Comparison of ENCODE assay signal across 8 cellular contexts in genomic region chr1:202501281-202501680, GRCh38.
DNase-seq lines count a peak whose midpoint lies in the region; ATAC-seq and TF ChIP-seq lines count a peak whose summit lies in the region.

No MANE protein-coding gene starts in this region.

- peak; percentile 37 to 60; a peak in 3 of 4 replicates for TF ChIP-seq CTCF in GM23338 (conservative IDR thresholded peaks at IDR 0.05; ENCODE audit: low read depth in 2 of 2)
- TF ChIP-seq CTCF in foreskin fibroblast (IDR thresholded peaks at IDR 0.05; ENCODE audit: low read depth, low read length) = peak; percentile 36
- peak in 10 of 11 experiments; percentile 9 to 59 (median 41) for TF ChIP-seq CTCF in spleen (IDR thresholded peaks at IDR 0.05 in 8 of 11, conservative IDR thresholded peaks at IDR 0.05 in 3 of 11)

- intact Hi-C loops in spleen (cut with DNase I; ENCODE audit: low total_unique reads) = loop anchor here (10.0 kb wide), 1 partner anchor 64 kb away; no protein-coding TSS in a partner anchor

- H3K4me3 Mint-ChIP-seq in GM23338 = no peak overlapping the region

- H3K27ac ChIP-seq in GM23338 (ENCODE audit: low read depth) (no peak overlapping the region), spleen (no peak overlapping the region)

- peak; percentile 55 for ATAC-seq in GM23338
- no peak for ATAC-seq in GM21447 (IDR thresholded peaks at IDR 0.05; ENCODE audit: unreplicated experiment)
- no peak for ATAC-seq in HG03097 (IDR thresholded peaks at IDR 0.05; ENCODE audit: low FRiP score, unreplicated experiment)

- H3K36me3 ChIP-seq in GM23338 (ENCODE audit: insufficient read depth) (no peaks in the 10 kb centered on the region), spleen (peaks cover 0 to 74% (median 12%) of the 10 kb centered on the region in 6 donors)

- peaks cover 3% of the 10 kb centered on the region; the same call in 1 of the 2 replicates for H3K4me1 ChIP-seq in GM23338 (ENCODE audit: insufficient read depth)
- no peaks in the 10 kb centered on the region for H3K4me1 ChIP-seq in spleen

- peaks cover 8% of the 10 kb centered on the region; the same call in 2 of the 3 replicates for H3K4me1 Mint-ChIP-seq in GM23338

- DNase-seq in AG20443 (ENCODE audit: low spot score) (peak; percentile 37), GM23338 (ENCODE audit: low spot score) (peak; percentile 28), RKO (ENCODE audit: low spot score) (peak; percentile 44), foreskin fibroblast (peak; percentile 12 to 67), spleen (no peak), T-helper 2 cell (no peak)

- H4K20me1 ChIP-seq in GM23338 (replicated peaks; ENCODE audit: insufficient read depth) = no peaks in the 10 kb centered on the region

- no peaks in the 10 kb centered on the region for H3K9me3 ChIP-seq in spleen

- no peaks in the 10 kb centered on the region for H3F3A ChIP-seq in GM23338 (replicated peaks; ENCODE audit: low read depth)

- no peaks in the 10 kb centered on the region for H3K27me3 Mint-ChIP-seq in GM23338 (ENCODE audit: insufficient read depth, low read depth, poor library complexity)

- no peak for TF ChIP-seq POLR2A in spleen (IDR thresholded peaks at IDR 0.05)

- H2AFZ ChIP-seq in GM23338 = no peak overlapping the region

- 62 to 79% (median 67%) methylated on average over 2 of the region's 2 CpGs for WGBS in spleen, 5 donors

- H3K79me2 ChIP-seq in GM23338 (replicated peaks; ENCODE audit: insufficient read depth) = no peaks in the 10 kb centered on the region

- no peak overlapping the region for H3K4me3 ChIP-seq in GM23338
- no peak overlapping the region for H3K4me3 ChIP-seq in foreskin fibroblast (ENCODE audit: low read depth in 1 of 2, low read length in 2 of 2)
- H3K4me3 ChIP-seq in spleen = no peak overlapping the region

- no peaks in the 10 kb centered on the region for H3K9me3 Mint-ChIP-seq in GM23338

- H3K4me2 ChIP-seq in GM23338 = no peak overlapping the region

- no peak overlapping the region for H3K27ac Mint-ChIP-seq in GM23338

- no peaks in the 10 kb centered on the region for H3K36me3 Mint-ChIP-seq in GM23338 (ENCODE audit: low read depth)

- no peaks in the 10 kb centered on the region for H3K27me3 ChIP-seq in GM23338 (ENCODE audit: insufficient read depth)
- H3K27me3 ChIP-seq in spleen (replicated peaks in 1 of 7) = no peaks in the 10 kb centered on the region

- H3K9me2 ChIP-seq in GM23338 (ENCODE audit: insufficient read depth) = no peaks in the 10 kb centered on the region

TF ChIP-seq in GM23338, 12 proteins besides CTCF, POLR2A, EP300 and RAD21:
- TF ChIP-seq POLR2AphosphoS5 (IDR thresholded peaks at IDR 0.05; ENCODE audit: low read depth) (no peak), ZNF331 (CRISPR knock-in tag; IDR thresholded peaks at IDR 0.05; ENCODE audit: low read depth) (no peak)

Comparison
In these comparisons a context has a peak if more than half of its experiments do, and no peak if none do; other contexts are left out.
1. DNase-seq: peak in AG20443 (single experiment), GM23338 (single experiment), RKO (single experiment) and foreskin fibroblast (2 of 2); none in spleen (single experiment) and T-helper 2 cell (0 of 5).
2. Peak in every context shown above with its lines, with median percentiles within 50 percentile points of each other: CTCF ChIP-seq.